ENCODE assay signal across 1 cellular context in the genomic region with DNA sequence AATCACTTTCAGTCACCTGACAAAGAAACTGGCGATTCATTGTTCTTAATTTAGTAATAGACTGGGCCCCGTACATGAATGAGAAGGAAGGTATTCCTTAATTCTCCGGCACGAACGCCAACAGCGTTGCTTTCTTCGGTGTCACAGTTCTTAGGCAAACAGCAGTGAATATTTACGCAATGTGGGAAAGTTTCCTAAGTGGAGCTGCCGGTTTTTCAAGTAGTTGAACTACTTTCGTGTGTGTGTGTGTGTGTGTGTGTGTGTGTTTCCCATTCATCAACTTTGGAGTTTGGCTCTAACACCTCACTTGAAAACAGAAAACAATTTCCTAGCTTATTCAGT.
TF ChIP-seq lines count a peak whose summit lies in the region.

No MANE protein-coding gene starts in this region.

TF ChIP-seq in H1, 55 proteins besides CTCF, POLR2A, EP300 and RAD21:
- TF ChIP-seq, protein P1, sequence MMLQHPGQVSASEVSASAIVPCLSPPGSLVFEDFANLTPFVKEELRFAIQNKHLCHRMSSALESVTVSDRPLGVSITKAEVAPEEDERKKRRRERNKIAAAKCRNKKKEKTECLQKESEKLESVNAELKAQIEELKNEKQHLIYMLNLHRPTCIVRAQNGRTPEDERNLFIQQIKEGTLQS (IDR thresholded peaks at IDR 0.05; ENCODE audit: insufficient read depth, low read depth, low read length), result no peak
- peak; percentile 74 for TF ChIP-seq ASH2L (IDR thresholded peaks at IDR 0.05; ENCODE audit: low read length)
- TF ChIP-seq SIRT6 (IDR thresholded peaks at IDR 0.05; ENCODE audit: low read length), result no peak
- no peak for TF ChIP-seq HDAC2 (IDR thresholded peaks at IDR 0.05; ENCODE audit: borderline replicate concordance in 1 of 2, low read depth in 2 of 2, low read length in 2 of 2)
- no peak for TF ChIP-seq SRF (IDR thresholded peaks at IDR 0.05; ENCODE audit: low read depth, low read length)
- no peak for TF ChIP-seq TAF7 (optimal IDR thresholded peaks at IDR 0.05; ENCODE audit: borderline replicate concordance, low read depth, low read length)
- peak; percentile 8; the same call in 1 of the 2 replicates for TF ChIP-seq TBP (IDR thresholded peaks at IDR 0.05; ENCODE audit: low read depth, low read length)
